ENCODE assay signal across 17 cellular contexts in genomic region chr5:51679286-51679685, GRCh38.
DNase-seq lines count a peak whose midpoint lies in the region; ATAC-seq and TF ChIP-seq lines count a peak whose summit lies in the region.
"Had no signal": no experiment of that assay in that cellular context is flagged by ENCODE, and none has a peak within 500 bp of the region (broad histone marks: within the 10 kb centered on the region; RNA-seq: fewer than 3 reads in every experiment).

No MANE protein-coding gene starts in this region.

- intact Hi-C loops in heart right ventricle (cut with DNase I), result no loop called here

- H3K9me2 ChIP-seq in SK-N-SH, result no peaks in the 10 kb centered on the region

- CTCF ChIA-PET in SK-N-SH (lab: Yijun Ruan, JAX), result no interaction called here

- peak; percentile 22 for DNase-seq in NCI-H226
- no peak for DNase-seq in SK-N-SH
- DNase-seq in mesothelial cell of epicardium (ENCODE audit: low spot score in 2 of 2, unreplicated experiment in 2 of 2), result no peak
- no peak for DNase-seq in mesenteric fat pad (ENCODE audit: low spot score)
- no peak for DNase-seq in heart right ventricle
- DNase-seq: AML-193; Caco-2; Calu3; CD4-positive, alpha-beta T cell; CD8-positive, alpha-beta T cell; DMS79 treated with DMSO at 0.1 percent for 48 hours; GF-D8 had no signal

- no peaks in the 10 kb centered on the region for H3K36me3 Mint-ChIP-seq in mesothelial cell of epicardium
- H3K36me3 Mint-ChIP-seq: CD8-positive, alpha-beta T cell had no signal

- peak overlapping the region; percentile 16 for H2AFZ ChIP-seq in SK-N-SH (ENCODE audit: low read depth)

- peak overlapping the region; percentile 47 for H3K27ac Mint-ChIP-seq in mesothelial cell of epicardium
- H3K27ac Mint-ChIP-seq: B cell; CD4-positive, alpha-beta T cell; CD8-positive, alpha-beta T cell had no signal

- ATAC-seq in heart right ventricle, result no peak
- ATAC-seq: A549; CD8-positive, alpha-beta T cell had no signal

- H3F3A ChIP-seq in SK-N-SH (replicated peaks; ENCODE audit: insufficient read depth), result no peaks in the 10 kb centered on the region

- H3K4me1 Mint-ChIP-seq in mesothelial cell of epicardium, result peaks cover 32% of the 10 kb centered on the region
- H3K4me1 Mint-ChIP-seq: B cell had no signal

- H3K27me3 ChIP-seq in SK-N-SH (ENCODE audit: insufficient read depth) (no peaks in the 10 kb centered on the region), heart right ventricle (no peaks in the 10 kb centered on the region)
- H3K27me3 ChIP-seq: BLaER1 treated with 17β-estradiol and CSF1 and Interleukin-3, amounts not matched to agents 10 nM and 100 nM had no signal

- no peaks in the 10 kb centered on the region for H3K79me2 ChIP-seq in SK-N-SH (ENCODE audit: insufficient read depth)

- no peak for TF ChIP-seq EP300 in SK-N-SH (IDR thresholded peaks at IDR 0.05; ENCODE audit: borderline replicate concordance in 1 of 2, low read depth in 1 of 2, low read length in 1 of 2)

- TF ChIP-seq CTCF in SK-N-SH (IDR thresholded peaks at IDR 0.05), result no peak
- no peak for TF ChIP-seq CTCF in mesothelial cell of epicardium (IDR thresholded peaks at IDR 0.05; ENCODE audit: unreplicated experiment)
- no peak for TF ChIP-seq CTCF in heart right ventricle (IDR thresholded peaks at IDR 0.05)

- H3K36me3 ChIP-seq in SK-N-SH (replicated peaks in 1 of 2; ENCODE audit: control insufficient read depth in 1 of 2, insufficient read depth in 2 of 2, low read length in 1 of 2) (no peaks in the 10 kb centered on the region), heart right ventricle (no peaks in the 10 kb centered on the region)
- H3K36me3 ChIP-seq: BLaER1 treated with 17β-estradiol and CSF1 and Interleukin-3, amounts not matched to agents 10 nM and 100 nM had no signal

- peak overlapping the region in 1 of 2 experiments; percentile 92; a peak in 1 of 4 replicates for H3K27ac ChIP-seq in SK-N-SH (ENCODE audit: low read depth in 2 of 2, low read length in 1 of 2)
- no peak overlapping the region for H3K27ac ChIP-seq in heart right ventricle
- H3K27ac ChIP-seq: 22Rv1; A549; BLaER1 treated with 17β-estradiol and CSF1 and Interleukin-3, amounts not matched to agents 10 nM and 100 nM; C4-2B had no signal

- no peak overlapping the region for H3K4me3 ChIP-seq in SK-N-SH (ENCODE audit: low read depth in 2 of 2, low read length in 1 of 2)
- H3K4me3 ChIP-seq in heart right ventricle, result no peak overlapping the region
- H3K4me3 ChIP-seq: A549; BLaER1 treated with 17β-estradiol and CSF1 and Interleukin-3, amounts not matched to agents 10 nM and 100 nM had no signal

- H3K27me3 Mint-ChIP-seq in mesothelial cell of epicardium (ENCODE audit: low read depth), result no peaks in the 10 kb centered on the region
- H3K27me3 Mint-ChIP-seq: B cell; CD4-positive, alpha-beta T cell had no signal

- H3K9ac ChIP-seq in SK-N-SH, result no peak overlapping the region
- H3K9ac ChIP-seq: BLaER1 treated with 17β-estradiol and CSF1 and Interleukin-3, amounts not matched to agents 10 nM and 100 nM had no signal

- no peaks in the 10 kb centered on the region for H4K20me1 ChIP-seq in SK-N-SH (ENCODE audit: insufficient read depth)
- H4K20me1 ChIP-seq: BLaER1 treated with 17β-estradiol and CSF1 and Interleukin-3, amounts not matched to agents 10 nM and 100 nM had no signal

- no peak for TF ChIP-seq RAD21 in SK-N-SH (IDR thresholded peaks at IDR 0.05; ENCODE audit: low read length)

- H3K9me3 ChIP-seq in SK-N-SH (no peaks in the 10 kb centered on the region), heart right ventricle (peaks cover 0 to 7% (median 0%) of the 10 kb centered on the region in 11 donors)
- H3K9me3 ChIP-seq: A549; BLaER1 treated with 17β-estradiol and CSF1 and Interleukin-3, amounts not matched to agents 10 nM and 100 nM; Caco-2 had no signal

- H3K4me3 Mint-ChIP-seq in mesothelial cell of epicardium, result no peak overlapping the region
- H3K4me3 Mint-ChIP-seq: B cell; CD4-positive, alpha-beta T cell; CD8-positive, alpha-beta T cell had no signal

- H3K4me1 ChIP-seq in SK-N-SH (ENCODE audit: control insufficient read depth in 1 of 2, insufficient read depth in 2 of 2, low read depth in 1 of 2, low read length in 1 of 2) (peaks cover 4 to 15% of the 10 kb centered on the region in 2 experiments; a peak in 3 of 4 replicates), heart right ventricle (no peaks in the 10 kb centered on the region)
- H3K4me1 ChIP-seq: A549; BLaER1 treated with 17β-estradiol and CSF1 and Interleukin-3, amounts not matched to agents 10 nM and 100 nM; Caco-2 had no signal

- H3K4me2 ChIP-seq in SK-N-SH, result no peak overlapping the region
- H3K4me2 ChIP-seq: A549; BLaER1 treated with 17β-estradiol and CSF1 and Interleukin-3, amounts not matched to agents 10 nM and 100 nM had no signal

- H3K9me3 Mint-ChIP-seq in mesothelial cell of epicardium, result peaks cover 8% of the 10 kb centered on the region

- POLR2A ChIA-PET in SK-N-SH (lab: Yijun Ruan, JAX), result no interaction called here

TF ChIP-seq in SK-N-SH, 30 proteins besides CTCF, POLR2A, EP300 and RAD21:
- no peak for TF ChIP-seq TAF1 (IDR thresholded peaks at IDR 0.05; ENCODE audit: borderline replicate concordance, low read depth, low read length)
- peak; percentile 17; the same call in 1 of the 2 replicates for TF ChIP-seq TCF12 (IDR thresholded peaks at IDR 0.05)
TF ChIP-seq in SK-N-SH: peak in this region for 1.
